ENCODE assay signal across 8 cellular contexts in the genomic region with DNA sequence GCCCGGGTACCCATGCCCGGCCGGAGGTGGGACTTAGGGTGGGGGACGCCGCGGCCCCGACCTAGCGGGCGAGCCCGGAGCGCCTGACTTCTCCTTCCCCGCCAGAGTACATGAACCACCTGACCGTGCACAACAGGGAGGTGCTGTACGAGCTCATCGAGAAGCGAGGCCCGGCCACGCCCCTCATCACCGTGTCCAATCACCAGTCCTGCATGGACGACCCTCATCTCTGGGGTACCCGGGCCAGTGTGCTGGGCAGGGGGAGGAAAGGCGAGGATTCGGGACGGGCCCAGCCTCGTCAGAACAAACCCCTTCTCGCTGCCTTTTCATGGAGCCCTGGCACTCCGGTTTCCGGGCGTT. TPM values are rescaled to one million over a fixed set of nuclear protein-coding genes. Genes with fewer than 3 reads are reported as not detected.
DNase-seq lines count a peak whose midpoint lies in the region; ATAC-seq, FAIRE-seq and TF ChIP-seq lines count a peak whose summit lies in the region.

No MANE protein-coding gene starts in this region.

- H3K9me2 ChIP-seq in MM.1S (replicated peaks; ENCODE audit: insufficient read depth, low read length): no peaks in the 10 kb centered on the region

- peaks cover 17% of the 10 kb centered on the region for H3K36me3 ChIP-seq in DND-41 (ENCODE audit: insufficient read depth, low read length)
- H3K36me3 ChIP-seq in MM.1S (replicated peaks; ENCODE audit: insufficient read depth, low read length): no peaks in the 10 kb centered on the region
- H3K36me3 ChIP-seq in bronchial epithelial cell (ENCODE audit: control insufficient read depth, insufficient read depth, low read length): peaks cover 2% of the 10 kb centered on the region
- H3K36me3 ChIP-seq in kidney epithelial cell (ENCODE audit: control insufficient read depth, insufficient read depth, low read length): no peaks in the 10 kb centered on the region

- H4K20me1 ChIP-seq in DND-41 (ENCODE audit: insufficient read depth, low read length) (no peaks in the 10 kb centered on the region), MM.1S (ENCODE audit: insufficient read depth, low read length) (no peaks in the 10 kb centered on the region)

- no peaks in the 10 kb centered on the region for H3K27me3 ChIP-seq in DND-41 (ENCODE audit: insufficient read depth, low read length, poor library complexity)
- no peaks in the 10 kb centered on the region for H3K27me3 ChIP-seq in MM.1S (replicated peaks; ENCODE audit: insufficient read depth, low read length)
- H3K27me3 ChIP-seq in bronchial epithelial cell (ENCODE audit: control insufficient read depth, insufficient read depth, low read length): no peaks in the 10 kb centered on the region
- no peaks in the 10 kb centered on the region for H3K27me3 ChIP-seq in kidney epithelial cell (ENCODE audit: control insufficient read depth, insufficient read depth, low read length)

- ATAC-seq in DND-41 (ENCODE audit: insufficient read depth, low read depth) (peak; percentile 73), GM21737 (IDR thresholded peaks at IDR 0.05; ENCODE audit: unreplicated experiment) (peak; percentile 50), omental fat pad (ENCODE audit: low FRiP score) (no peak)

- FAIRE-seq in bronchial epithelial cell (lab: Jason Lieb, UNC): no peak

- H3K4me3 ChIP-seq in DND-41 (ENCODE audit: low read depth in 1 of 2, low read length in 2 of 2) (peak overlapping the region; percentile 50 to 77; a peak in 3 of 4 replicates), MM.1S (ENCODE audit: low read length) (peak overlapping the region; percentile 76), bronchial epithelial cell (ENCODE audit: low read depth, low read length) (peak overlapping the region; percentile 63), kidney epithelial cell (ENCODE audit: low read depth, low read length) (peak overlapping the region; percentile 65)

- H3F3A ChIP-seq in MM.1S (ENCODE audit: insufficient read depth, low read length): peaks cover 10% of the 10 kb centered on the region; the same call in 1 of the 2 replicates

- H3K4me1 ChIP-seq in DND-41 (ENCODE audit: insufficient read depth, low read length) (peaks cover 14% of the 10 kb centered on the region), MM.1S (ENCODE audit: low read length) (peaks cover 6% of the 10 kb centered on the region; the same call in 1 of the 2 replicates)

- no peaks in the 10 kb centered on the region for H3K9me3 ChIP-seq in DND-41 (ENCODE audit: insufficient read depth, low read length, severe bottlenecking)
- no peaks in the 10 kb centered on the region for H3K9me3 ChIP-seq in MM.1S (replicated peaks; ENCODE audit: insufficient read depth, low read length)

- peak; percentile 66 for DNase-seq in DND-41
- DNase-seq in MM.1S: peak; percentile 34
- peak in 4 of 5 experiments; percentile 22 to 78 (median 40) for DNase-seq in T-helper 2 cell
- no peak for DNase-seq in bronchial epithelial cell (ENCODE audit: low read depth)
- DNase-seq in kidney epithelial cell (ENCODE audit: low read depth): no peak
- DNase-seq in stimulated activated CD4-positive, alpha-beta T cell treated with anti-CD3 and anti-CD28 coated beads, Interleukin-4, amount 100 ng/mL, for 1 hour: peak; percentile 67
- no peak for DNase-seq in omental fat pad (ENCODE audit: low spot score)

- H3K9ac ChIP-seq in DND-41 (ENCODE audit: low read depth, low read length) (peak overlapping the region; percentile 95), MM.1S (ENCODE audit: low read length) (peak overlapping the region; percentile 80)

- no peak for TF ChIP-seq CTCF in DND-41 (IDR thresholded peaks at IDR 0.05; ENCODE audit: borderline replicate concordance, extremely low read depth, low read length, poor library complexity, severe bottlenecking)
- no peak for TF ChIP-seq CTCF in MM.1S (IDR thresholded peaks at IDR 0.05; ENCODE audit: low read length)
- no peak for TF ChIP-seq CTCF in bronchial epithelial cell (IDR thresholded peaks at IDR 0.05; ENCODE audit: insufficient read depth, low read length, severe bottlenecking)
- no peak for TF ChIP-seq CTCF in kidney epithelial cell (IDR thresholded peaks at IDR 0.05; ENCODE audit: insufficient read depth, low read length, poor library complexity, severe bottlenecking)
- no peak for TF ChIP-seq CTCF in omental fat pad (IDR thresholded peaks at IDR 0.05)

- H3K4me2 ChIP-seq in DND-41 (ENCODE audit: insufficient read depth, low read length) (peak overlapping the region; percentile 93), MM.1S (ENCODE audit: low read depth, low read length) (peak overlapping the region; percentile 91; the same call in 1 of the 2 replicates)

- H2AFZ ChIP-seq in DND-41 (ENCODE audit: low read depth, low read length) (peak overlapping the region; percentile 87), MM.1S (ENCODE audit: low read length) (peak overlapping the region; percentile 53)

- H3K79me2 ChIP-seq in DND-41 (ENCODE audit: insufficient read depth, low read length) (peaks cover 21% of the 10 kb centered on the region; the same call in 1 of the 2 replicates), MM.1S (ENCODE audit: low read length) (peaks cover 12% of the 10 kb centered on the region; the same call in 1 of the 2 replicates)

- H3K27ac ChIP-seq in DND-41 (ENCODE audit: low read length): peak overlapping the region; percentile 92
- H3K27ac ChIP-seq in MM.1S (ENCODE audit: low read length): peak overlapping the region; percentile 69; the same call in 1 of the 2 replicates

RNA-seq across cellular contexts. Expression of gene TAFAZZIN, which starts 0.6 kb away (rescaled TPM):
- total RNA-seq in bronchial epithelial cell (20.6 and 22.4 TPM in 2 replicates), kidney epithelial cell (55.2 and 62.0 TPM in 2 replicates), omental fat pad (10 to 100 TPM; 20.8 to 76.3 (median 33.1) TPM)

RNA-seq across cellular contexts. Expression of gene DNASE1L1, which starts 2.9 kb away (rescaled TPM):
- total RNA-seq in bronchial epithelial cell: 38.7 and 70.7 TPM in 2 replicates
- 15.5 and 16.6 TPM in 2 replicates for total RNA-seq in kidney epithelial cell
- total RNA-seq in omental fat pad: 10 to 100 TPM; 33.4 to 47.3 (median 38.8) TPM

RNA-seq across cellular contexts. Expression of gene RPL10, which starts 13.8 kb away (rescaled TPM):
- total RNA-seq in bronchial epithelial cell (2,240 and 6,023 TPM in 2 replicates), kidney epithelial cell (8,307 and 11,298 TPM in 2 replicates), omental fat pad (1,000 to 10,000 TPM; 6,220 to 8,957 (median 7,673) TPM)

RNA-seq across cellular contexts. Expression of gene ATP6AP1, which starts 16.5 kb away (rescaled TPM):
- total RNA-seq in bronchial epithelial cell (44.0 and 51.7 TPM in 2 replicates), kidney epithelial cell (70.0 and 78.3 TPM in 2 replicates), omental fat pad (10 to 100 TPM; 23.8 to 51.8 (median 37.2) TPM)

RNA-seq across cellular contexts. Expression of gene GDI1, which starts 25.0 kb away (rescaled TPM):
- total RNA-seq in bronchial epithelial cell (87.2 and 98.5 TPM in 2 replicates), kidney epithelial cell (113 and 121 TPM in 2 replicates), omental fat pad (100 to 1,000 TPM in 2 of 4 donors, 10 to 100 TPM in 2; 75.3 to 119 (median 96.9) TPM)

Comparison
In these comparisons a context has a peak if more than half of its experiments do, and no peak if none do; other contexts are left out.
1. DNase-seq: peak in DND-41 (single experiment), MM.1S (single experiment), T-helper 2 cell (4 of 5) and stimulated activated CD4-positive, alpha-beta T cell treated with anti-CD3 and anti-CD28 coated beads, Interleukin-4, amount 100 ng/mL, for 1 hour (single experiment); none in bronchial epithelial cell (single experiment), kidney epithelial cell (single experiment) and omental fat pad (single experiment).
2. Peak in every context shown above with its lines, with median percentiles within 50 percentile points of each other: H3K4me3 ChIP-seq.